8 cellular contexts compared by ENCODE assay signal in the genomic region with DNA sequence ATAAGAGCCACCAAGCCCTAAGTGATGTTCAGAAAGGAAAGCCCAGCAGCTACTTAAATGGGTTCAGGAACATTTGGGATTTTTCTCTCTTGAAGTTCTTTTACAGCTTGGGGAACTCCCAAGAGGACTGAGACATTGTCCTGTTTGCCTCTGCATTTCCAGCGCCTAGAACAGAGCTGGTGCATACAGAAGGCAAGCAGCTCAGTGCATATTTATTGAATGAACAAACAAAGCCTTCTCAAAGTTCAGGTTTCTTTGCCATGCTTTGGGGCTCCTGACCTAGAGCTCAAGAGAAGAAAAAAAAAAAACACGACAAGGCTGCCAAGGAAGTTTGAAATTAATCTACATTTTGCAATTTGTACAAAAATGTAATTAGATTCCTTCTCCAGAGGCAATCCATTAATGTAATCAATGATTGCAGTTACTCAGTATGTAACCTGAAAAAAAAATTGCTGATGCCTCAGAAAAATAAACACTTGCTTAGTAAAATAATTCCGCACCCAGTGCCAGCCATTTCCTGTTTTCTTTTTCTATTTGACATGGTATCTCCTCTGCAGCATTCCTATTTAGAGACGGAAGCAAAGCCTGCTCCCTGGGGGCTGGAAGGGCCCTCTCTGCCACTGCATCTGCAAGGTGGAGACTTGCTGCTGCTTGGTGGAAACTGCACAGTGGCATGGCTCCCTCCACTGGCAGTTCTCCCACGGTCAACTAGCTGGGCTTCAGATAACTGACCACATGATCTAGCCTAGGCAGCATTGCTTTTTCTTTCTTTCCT.
DNase-seq lines count a peak whose midpoint lies in the region; ATAC-seq, FAIRE-seq and TF ChIP-seq lines count a peak whose summit lies in the region.

No MANE protein-coding gene starts in this region.

- TF ChIP-seq CTCF in A673 (conservative IDR thresholded peaks at IDR 0.05; ENCODE audit: low read depth, low read length) (peak; percentile 31; the same call in 1 of the 2 replicates), SK-N-SH (IDR thresholded peaks at IDR 0.05) (no peak), right atrium auricular region (IDR thresholded peaks at IDR 0.05) (peak; percentile 13 to 60), upper lobe of left lung (IDR thresholded peaks at IDR 0.05) (no peak), sigmoid colon (IDR thresholded peaks at IDR 0.05) (no peak)

- BruUV-seq in A673 (replicated peaks; lab: Mats Ljungman, UMichigan) = no TSS peak

- no peak for TF ChIP-seq POLR2A in H54 (IDR thresholded peaks at IDR 0.05; ENCODE audit: low read depth, low read length)
- no peak for TF ChIP-seq POLR2A in upper lobe of left lung (IDR thresholded peaks at IDR 0.05)
- no peak for TF ChIP-seq POLR2A in sigmoid colon (IDR thresholded peaks at IDR 0.05)

- TF ChIP-seq EP300 in SK-N-SH (IDR thresholded peaks at IDR 0.05; ENCODE audit: borderline replicate concordance in 1 of 2, low read depth in 1 of 2, low read length in 1 of 2) (no peak), upper lobe of left lung (IDR thresholded peaks at IDR 0.05) (no peak), sigmoid colon (IDR thresholded peaks at IDR 0.05) (no peak)

- TF ChIP-seq RAD21 in SK-N-SH (IDR thresholded peaks at IDR 0.05; ENCODE audit: low read length) = peak; percentile 86

- intact Hi-C loops in A673 (cut with micrococcal nuclease; ENCODE audit: unreplicated experiment) = loop anchor here (5.0 kb wide), 1 partner anchor 419 kb away; no protein-coding TSS in a partner anchor
- intact Hi-C loops in activated T-helper 2 cell treated with anti-CD3 and anti-CD28 coated beads, Interferon-gamma antibody, Interleukin-2, Interleukin-4, amounts not matched to agents 10 μg/mL and 5 μg/mL and 100 μg/mL, durations not matched to agents 14 hours and 24 hours and 36 hours (cut with micrococcal nuclease) = no loop called here
- intact Hi-C loops in sigmoid colon (cut with DNase I) = no loop called here

- H3K4me3 Mint-ChIP-seq in activated T-helper 2 cell treated with anti-CD3 and anti-CD28 coated beads, Interferon-gamma antibody, Interleukin-2, Interleukin-4, amounts not matched to agents 10 μg/mL and 5 μg/mL and 100 μg/mL, durations not matched to agents 14 hours and 24 hours and 36 hours (ENCODE audit: low read depth) = no peak overlapping the region

- WGBS in SK-N-SH (ENCODE audit: low lambda C conversion rate) = 11% methylated on average over 5 of the region's 5 CpGs
- WGBS in upper lobe of left lung, 2 donors = 38 to 41% methylated on average over 5 of the region's 5 CpGs
- 21 to 39% methylated on average over 5 of the region's 5 CpGs for WGBS in sigmoid colon, 2 donors

- H3K4me3 ChIP-seq in A673 (ENCODE audit: low read depth, low read length, poor library complexity, severe bottlenecking) (no peak overlapping the region), SK-N-SH (ENCODE audit: low read depth in 2 of 2, low read length in 1 of 2) (no peak overlapping the region), right atrium auricular region (no peak overlapping the region), upper lobe of left lung (no peak overlapping the region), sigmoid colon (no peak overlapping the region)

- ATAC-seq in GM18502 (IDR thresholded peaks at IDR 0.05; ENCODE audit: poor library complexity, unreplicated experiment) (no peak), upper lobe of left lung (ENCODE audit: low FRiP score in 2 of 2) (no peak)

- FAIRE-seq in H54 (lab: Jason Lieb, UNC) = no peak

- H3K4me1 ChIP-seq in A673 (ENCODE audit: insufficient read depth, low read length, poor library complexity, severe bottlenecking) (peaks cover 2% of the 10 kb centered on the region), SK-N-SH (ENCODE audit: control insufficient read depth in 1 of 2, insufficient read depth in 2 of 2, low read depth in 1 of 2, low read length in 1 of 2) (peaks cover 0 to 6% of the 10 kb centered on the region in 2 experiments; a peak in 2 of 4 replicates), right atrium auricular region (no peaks in the 10 kb centered on the region), upper lobe of left lung (no peaks in the 10 kb centered on the region), sigmoid colon (no peaks in the 10 kb centered on the region)

- H3F3A ChIP-seq in SK-N-SH (replicated peaks; ENCODE audit: insufficient read depth) = no peaks in the 10 kb centered on the region

- no peak overlapping the region for H2AFZ ChIP-seq in SK-N-SH (ENCODE audit: low read depth)

- no peaks in the 10 kb centered on the region for H3K9me3 ChIP-seq in A673 (ENCODE audit: low read depth, low read length, poor library complexity, severe bottlenecking)
- H3K9me3 ChIP-seq in SK-N-SH = no peaks in the 10 kb centered on the region; the same call in 1 of the 2 replicates
- H3K9me3 ChIP-seq in right atrium auricular region = no peaks in the 10 kb centered on the region
- no peaks in the 10 kb centered on the region for H3K9me3 ChIP-seq in upper lobe of left lung
- no peaks in the 10 kb centered on the region for H3K9me3 ChIP-seq in sigmoid colon

- H3K36me3 ChIP-seq in A673 (ENCODE audit: insufficient read depth, low read length, poor library complexity, severe bottlenecking) (no peaks in the 10 kb centered on the region), SK-N-SH (replicated peaks in 1 of 2; ENCODE audit: control insufficient read depth in 1 of 2, insufficient read depth in 2 of 2, low read length in 1 of 2) (no peaks in the 10 kb centered on the region), right atrium auricular region (no peaks in the 10 kb centered on the region), upper lobe of left lung (no peaks in the 10 kb centered on the region), sigmoid colon (no peaks in the 10 kb centered on the region)

- no peaks in the 10 kb centered on the region for H4K20me1 ChIP-seq in SK-N-SH (ENCODE audit: insufficient read depth)

- H3K4me2 ChIP-seq in SK-N-SH = no peak overlapping the region

- CTCF ChIA-PET in A673 (lab: Charles Lee) = interaction anchor here (0.6 to 1.4 kb wide), 2 partner anchors 216 to 421 kb away, joined by 3 to 5 read pairs; a partner anchor contains a TSS
- CTCF ChIA-PET in SK-N-SH (lab: Yijun Ruan, JAX) = interaction anchor here (0.5 to 3.6 kb wide), 32 partner anchors 9 to 1350 kb away, joined by 3 to 34 read pairs (median 3); a partner anchor contains a TSS

- no peaks in the 10 kb centered on the region for H3K27me3 ChIP-seq in A673 (replicated peaks; ENCODE audit: insufficient read depth, low read depth, low read length, poor library complexity)
- no peaks in the 10 kb centered on the region for H3K27me3 ChIP-seq in SK-N-SH (ENCODE audit: insufficient read depth)
- H3K27me3 ChIP-seq in right atrium auricular region = no peaks in the 10 kb centered on the region
- H3K27me3 ChIP-seq in upper lobe of left lung = no peaks in the 10 kb centered on the region
- H3K27me3 ChIP-seq in sigmoid colon = no peaks in the 10 kb centered on the region

- peak; percentile 70 for DNase-seq in A673 (ENCODE audit: low spot score)
- peak; percentile 38 for DNase-seq in H54 (ENCODE audit: insufficient read length, low spot score)
- DNase-seq in SK-N-SH = peak; percentile 72
- DNase-seq in right atrium auricular region (ENCODE audit: low spot score) = no peak
- no peak for DNase-seq in activated T-helper 2 cell treated with anti-CD3 and anti-CD28 coated beads, Interferon-gamma antibody, Interleukin-2, Interleukin-4, amounts not matched to agents 10 μg/mL and 5 μg/mL and 100 μg/mL, durations not matched to agents 14 hours and 24 hours and 36 hours (ENCODE audit: low spot score)
- no peak for DNase-seq in upper lobe of left lung
- no peak for DNase-seq in sigmoid colon

- no peaks in the 10 kb centered on the region for H3K36me3 Mint-ChIP-seq in activated T-helper 2 cell treated with anti-CD3 and anti-CD28 coated beads, Interferon-gamma antibody, Interleukin-2, Interleukin-4, amounts not matched to agents 10 μg/mL and 5 μg/mL and 100 μg/mL, durations not matched to agents 14 hours and 24 hours and 36 hours (ENCODE audit: low read depth)

- POLR2A ChIA-PET in A673 (lab: Charles Lee; ENCODE audit: low non-redundant PET) = no interaction called here
- POLR2A ChIA-PET in SK-N-SH (lab: Yijun Ruan, JAX) = interaction anchor here (1.0 to 1.6 kb wide), 2 partner anchors 159 to 217 kb away, joined by 3 to 5 read pairs; a partner anchor contains a TSS

- no peaks in the 10 kb centered on the region for H3K9me3 Mint-ChIP-seq in activated T-helper 2 cell treated with anti-CD3 and anti-CD28 coated beads, Interferon-gamma antibody, Interleukin-2, Interleukin-4, amounts not matched to agents 10 μg/mL and 5 μg/mL and 100 μg/mL, durations not matched to agents 14 hours and 24 hours and 36 hours

- H3K9ac ChIP-seq in SK-N-SH = no peak overlapping the region

- H3K4me1 Mint-ChIP-seq in activated T-helper 2 cell treated with anti-CD3 and anti-CD28 coated beads, Interferon-gamma antibody, Interleukin-2, Interleukin-4, amounts not matched to agents 10 μg/mL and 5 μg/mL and 100 μg/mL, durations not matched to agents 14 hours and 24 hours and 36 hours (ENCODE audit: low read depth) = no peaks in the 10 kb centered on the region

- H3K27ac ChIP-seq in A673 (ENCODE audit: low read depth, low read length, poor library complexity, severe bottlenecking) (no peak overlapping the region), SK-N-SH (ENCODE audit: low read depth in 2 of 2, low read length in 1 of 2) (no peak overlapping the region), right atrium auricular region (no peak overlapping the region), upper lobe of left lung (no peak overlapping the region), sigmoid colon (no peak overlapping the region)

- H3K27me3 Mint-ChIP-seq in activated T-helper 2 cell treated with anti-CD3 and anti-CD28 coated beads, Interferon-gamma antibody, Interleukin-2, Interleukin-4, amounts not matched to agents 10 μg/mL and 5 μg/mL and 100 μg/mL, durations not matched to agents 14 hours and 24 hours and 36 hours (ENCODE audit: low read depth) = peaks cover 5% of the 10 kb centered on the region

- no peak overlapping the region for H3K27ac Mint-ChIP-seq in activated T-helper 2 cell treated with anti-CD3 and anti-CD28 coated beads, Interferon-gamma antibody, Interleukin-2, Interleukin-4, amounts not matched to agents 10 μg/mL and 5 μg/mL and 100 μg/mL, durations not matched to agents 14 hours and 24 hours and 36 hours

- no peaks in the 10 kb centered on the region for H3K9me2 ChIP-seq in SK-N-SH

- H3K79me2 ChIP-seq in SK-N-SH (ENCODE audit: insufficient read depth) = no peaks in the 10 kb centered on the region

TF ChIP-seq in SK-N-SH, 30 proteins besides CTCF, POLR2A, EP300 and RAD21:
- TF ChIP-seq FOSL2 (IDR thresholded peaks at IDR 0.05; ENCODE audit: borderline replicate concordance, low read depth) (no peak), SMC3 (IDR thresholded peaks at IDR 0.05; ENCODE audit: low read depth, low read length) (peak; percentile 53; the same call in 1 of the 2 replicates)
TF ChIP-seq in SK-N-SH: peak in this region for 1.

Comparison
In these comparisons a context has a peak if more than half of its experiments do, and no peak if none do; other contexts are left out.
1. DNase-seq: peak in A673 (single experiment), H54 (single experiment) and SK-N-SH (single experiment); none in right atrium auricular region (single experiment), activated T-helper 2 cell treated with anti-CD3 and anti-CD28 coated beads, Interferon-gamma antibody, Interleukin-2, Interleukin-4, amounts not matched to agents 10 μg/mL and 5 μg/mL and 100 μg/mL, durations not matched to agents 14 hours and 24 hours and 36 hours (single experiment), upper lobe of left lung (0 of 2) and sigmoid colon (single experiment).
2. CTCF ChIP-seq: peak in A673 (single experiment) and right atrium auricular region (2 of 2); none in SK-N-SH (single experiment), upper lobe of left lung (0 of 6) and sigmoid colon (0 of 4).